In the genomic region with DNA sequence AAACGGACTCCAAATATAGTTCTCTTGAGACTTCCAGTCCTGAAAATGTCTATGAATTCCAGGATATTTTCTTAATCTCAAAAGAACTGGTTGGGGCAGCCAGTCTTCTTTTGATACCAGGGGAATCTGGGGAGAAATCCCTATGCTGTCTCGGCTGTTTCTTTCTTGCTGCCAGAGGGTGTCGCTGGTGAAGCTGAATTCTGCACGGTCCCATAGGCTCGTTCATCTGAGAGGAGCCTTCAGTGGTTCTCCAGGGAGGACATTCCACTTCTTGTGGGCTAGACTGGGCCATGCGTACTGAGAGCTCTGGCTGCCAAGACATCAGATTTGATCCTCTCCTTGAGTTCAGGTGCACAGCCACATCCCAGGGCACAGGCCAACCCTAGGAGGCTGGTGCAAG, we compare ENCODE assay signal across 8 cellular contexts.
DNase-seq lines count a peak whose midpoint lies in the region; ATAC-seq and TF ChIP-seq lines count a peak whose summit lies in the region.

No MANE protein-coding gene starts in this region.

- no peaks in the 10 kb centered on the region for H3K4me1 ChIP-seq in KMS-11 (ENCODE audit: low read depth, poor library complexity, severe bottlenecking)
- no peaks in the 10 kb centered on the region for H3K4me1 ChIP-seq in colonic mucosa

- no peak overlapping the region for H3K4me3 Mint-ChIP-seq in activated naive CD4-positive, alpha-beta T cell treated with anti-CD3 and anti-CD28 coated beads for 36 hours

- intact Hi-C loops in colonic mucosa (cut with DNase I) = loop anchor here (10.0 kb wide), 1 partner anchor 161 kb away; no protein-coding TSS in a partner anchor
- intact Hi-C loops in activated naive CD4-positive, alpha-beta T cell treated with anti-CD3 and anti-CD28 coated beads for 36 hours (cut with micrococcal nuclease) = no loop called here

- no peaks in the 10 kb centered on the region for H3K36me3 Mint-ChIP-seq in activated naive CD4-positive, alpha-beta T cell treated with anti-CD3 and anti-CD28 coated beads for 36 hours (ENCODE audit: low read depth)

- H3K27me3 Mint-ChIP-seq in activated naive CD4-positive, alpha-beta T cell treated with anti-CD3 and anti-CD28 coated beads for 36 hours (ENCODE audit: low read depth) = peaks cover 4% of the 10 kb centered on the region

- H4K20me1 ChIP-seq in KMS-11 (ENCODE audit: insufficient read depth) = no peaks in the 10 kb centered on the region

- no peaks in the 10 kb centered on the region for H3K9me3 Mint-ChIP-seq in activated naive CD4-positive, alpha-beta T cell treated with anti-CD3 and anti-CD28 coated beads for 36 hours

- no peaks in the 10 kb centered on the region for H3K79me2 ChIP-seq in KMS-11 (ENCODE audit: insufficient read depth, low read depth)

- H3K9ac ChIP-seq in KMS-11 (no peak overlapping the region), colonic mucosa (ENCODE audit: low read depth in 2 of 2, low read length in 2 of 2) (no peak overlapping the region)

- ATAC-seq in HG03571 (IDR thresholded peaks at IDR 0.05; ENCODE audit: unreplicated experiment) = no peak

- CTCF ChIA-PET in activated naive CD4-positive, alpha-beta T cell treated with anti-CD3 and anti-CD28 coated beads for 36 hours (lab: Charles Lee) = no interaction called here

- no peaks in the 10 kb centered on the region for H3K9me3 ChIP-seq in colonic mucosa

- H3K27me3 ChIP-seq in KMS-11 (ENCODE audit: insufficient read depth, low read depth) (no peaks in the 10 kb centered on the region), colonic mucosa (no peaks in the 10 kb centered on the region)

- TF ChIP-seq CTCF in KMS-11 (conservative IDR thresholded peaks at IDR 0.05; ENCODE audit: low read depth, low read length) (peak; percentile 60), colonic mucosa (IDR thresholded peaks at IDR 0.05) (peak; percentile 35)

- H2AFZ ChIP-seq in KMS-11 (ENCODE audit: low read depth) = no peak overlapping the region

- no peak overlapping the region for H3K27ac Mint-ChIP-seq in activated naive CD4-positive, alpha-beta T cell treated with anti-CD3 and anti-CD28 coated beads for 36 hours

- H3K36me3 ChIP-seq in KMS-11 (ENCODE audit: insufficient read depth) = no peaks in the 10 kb centered on the region
- H3K36me3 ChIP-seq in colonic mucosa = no peaks in the 10 kb centered on the region

- H3K27ac ChIP-seq in KMS-11 = no peak overlapping the region
- no peak overlapping the region for H3K27ac ChIP-seq in colonic mucosa

- no peak overlapping the region for H3K4me2 ChIP-seq in KMS-11

- no peak overlapping the region for H3K4me3 ChIP-seq in KMS-11 (IDR thresholded peaks at IDR 0.05; ENCODE audit: insufficient read depth, low read depth, low read length)
- H3K4me3 ChIP-seq in colonic mucosa = no peak overlapping the region

- DNase-seq in D341Med (ENCODE audit: low spot score) (peak; percentile 55), colonic mucosa (no peak), lung microvascular endothelial cell (ENCODE audit: low read depth in 2 of 2) (peak; percentile 7 to 42), MV-4-11 (lab: John Stamatoyannopoulos, UW) (no peak)
- no peak for DNase-seq in activated naive CD4-positive, alpha-beta T cell treated with anti-CD3 and anti-CD28 coated beads for 36 hours
- DNase-seq in activated effector memory CD4-positive, alpha-beta T cell treated with anti-CD3 and anti-CD28 coated beads, Interleukin-2, amount 50 U/mL, for 16 hours = no peak

- no peaks in the 10 kb centered on the region for H3K4me1 Mint-ChIP-seq in activated naive CD4-positive, alpha-beta T cell treated with anti-CD3 and anti-CD28 coated beads for 36 hours (ENCODE audit: low read depth)

Comparison
In these comparisons a context has a peak if more than half of its experiments do, and no peak if none do; other contexts are left out.
1. DNase-seq: peak in D341Med (single experiment) and lung microvascular endothelial cell (2 of 2); none in colonic mucosa (single experiment), MV-4-11 (single experiment), activated naive CD4-positive, alpha-beta T cell treated with anti-CD3 and anti-CD28 coated beads for 36 hours (single experiment) and activated effector memory CD4-positive, alpha-beta T cell treated with anti-CD3 and anti-CD28 coated beads, Interleukin-2, amount 50 U/mL, for 16 hours (single experiment).